In the genomic region with DNA sequence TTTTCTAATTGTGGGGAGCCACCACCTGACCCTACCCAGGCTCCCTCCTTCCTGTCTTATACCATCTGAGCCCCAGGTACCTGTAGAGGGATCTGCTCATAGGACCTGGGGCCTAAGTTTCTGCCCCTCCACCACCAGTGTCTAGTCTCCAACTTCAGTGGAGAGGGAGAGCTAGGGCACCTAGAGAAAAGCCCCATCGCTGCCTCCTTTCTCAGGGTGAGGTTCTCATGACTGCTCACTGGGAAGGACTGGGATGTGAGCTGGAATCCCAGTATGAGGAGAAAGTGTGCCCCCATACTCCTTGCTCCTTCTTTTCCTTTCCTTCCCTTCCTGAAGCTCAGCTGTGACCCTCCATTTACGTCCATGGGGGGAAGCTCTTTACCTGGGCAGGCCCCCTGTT, we compare ENCODE assay signal across 17 cellular contexts.
DNase-seq lines count a peak whose midpoint lies in the region; ATAC-seq and TF ChIP-seq lines count a peak whose summit lies in the region.
"Had no signal": no experiment of that assay in that cellular context is flagged by ENCODE, and none has a peak within 500 bp of the region (broad histone marks: within the 10 kb centered on the region; RNA-seq: fewer than 3 reads in every experiment).

No MANE protein-coding gene starts in this region.

- no peak for TF ChIP-seq CTCF in coronary artery (IDR thresholded peaks at IDR 0.05)

- peak; percentile 48 for DNase-seq in activated CD4-positive, alpha-beta T cell treated with anti-CD3 and anti-CD28 coated beads, Interleukin-2, amount 10 ng/mL, durations not matched to agents 24 days and 14 days
- no peak for DNase-seq in activated CD4-positive, alpha-beta T cell treated with anti-CD3 and anti-CD28 coated beads, Interleukin-2, amount 50 U/mL, for 4 hours
- peak; percentile 22 for DNase-seq in coronary artery (ENCODE audit: low spot score)
- DNase-seq in islet precursor cell, result peak; percentile 8
- DNase-seq in stimulated activated effector memory CD8-positive, alpha-beta T cell treated with anti-CD3 and anti-CD28 coated beads, Interleukin-12 subunit alpha, Interleukin-12 subunit beta, amount 100 ng/mL, for 72 hours (ENCODE audit: low spot score in 2 of 2), result no peak
- DNase-seq in NCI-H146 (lab: John Stamatoyannopoulos, UW), result no peak
- DNase-seq in DMS53 treated with DMSO at 0.1 percent for 48 hours (lab: John Stamatoyannopoulos, UW; ENCODE audit: unreplicated experiment), result no peak
- no peak for DNase-seq in NCI-H1105 treated with DMSO at 0.1 percent for 48 hours (lab: John Stamatoyannopoulos, UW)
- DNase-seq: AML-193; Caco-2; CD8-positive, alpha-beta memory T cell; DMS53; GOT3; HCEC 1CT had no signal

- no peaks in the 10 kb centered on the region for H3K36me3 Mint-ChIP-seq in activated CD4-positive, alpha-beta T cell treated with anti-CD3 and anti-CD28 coated beads, Interleukin-2, amount 10 ng/mL, durations not matched to agents 24 days and 14 days (ENCODE audit: low read depth)
- peaks cover 6% of the 10 kb centered on the region for H3K36me3 Mint-ChIP-seq in stimulated activated effector memory CD8-positive, alpha-beta T cell treated with anti-CD3 and anti-CD28 coated beads, Interleukin-12 subunit alpha, Interleukin-12 subunit beta, amount 100 ng/mL, for 72 hours
- H3K36me3 Mint-ChIP-seq: CD8-positive, alpha-beta memory T cell had no signal

- no peak for ATAC-seq in stimulated activated effector memory CD8-positive, alpha-beta T cell treated with anti-CD3 and anti-CD28 coated beads, Interleukin-12 subunit alpha, Interleukin-12 subunit beta, amount 100 ng/mL, for 72 hours
- ATAC-seq: HepG2 had no signal

- intact Hi-C loops in activated CD4-positive, alpha-beta T cell treated with anti-CD3 and anti-CD28 coated beads, Interleukin-2, amount 10 ng/mL, durations not matched to agents 24 days and 14 days (cut with micrococcal nuclease), result no loop called here

- H3K4me3 ChIP-seq in coronary artery, result no peak overlapping the region
- H3K4me3 ChIP-seq: BLaER1 had no signal

- no peak overlapping the region for H3K27ac ChIP-seq in coronary artery
- H3K27ac ChIP-seq: 22Rv1, BLaER1 had no signal

- peaks cover 3% of the 10 kb centered on the region for H3K27me3 Mint-ChIP-seq in activated CD4-positive, alpha-beta T cell treated with anti-CD3 and anti-CD28 coated beads, Interleukin-2, amount 10 ng/mL, durations not matched to agents 24 days and 14 days

- peaks cover 6% of the 10 kb centered on the region for H3K9me3 Mint-ChIP-seq in activated CD4-positive, alpha-beta T cell treated with anti-CD3 and anti-CD28 coated beads, Interleukin-2, amount 10 ng/mL, durations not matched to agents 24 days and 14 days
- H3K9me3 Mint-ChIP-seq in stimulated activated effector memory CD8-positive, alpha-beta T cell treated with anti-CD3 and anti-CD28 coated beads, Interleukin-12 subunit alpha, Interleukin-12 subunit beta, amount 100 ng/mL, for 72 hours, result no peaks in the 10 kb centered on the region
- H3K9me3 Mint-ChIP-seq: CD8-positive, alpha-beta memory T cell had no signal

- H3K4me1 Mint-ChIP-seq in activated CD4-positive, alpha-beta T cell treated with anti-CD3 and anti-CD28 coated beads, Interleukin-2, amount 10 ng/mL, durations not matched to agents 24 days and 14 days, result peaks cover 8% of the 10 kb centered on the region
- peaks cover 8% of the 10 kb centered on the region for H3K4me1 Mint-ChIP-seq in stimulated activated effector memory CD8-positive, alpha-beta T cell treated with anti-CD3 and anti-CD28 coated beads, Interleukin-12 subunit alpha, Interleukin-12 subunit beta, amount 100 ng/mL, for 72 hours
- H3K4me1 Mint-ChIP-seq: CD8-positive, alpha-beta memory T cell had no signal

- H3K4me3 Mint-ChIP-seq in activated CD4-positive, alpha-beta T cell treated with anti-CD3 and anti-CD28 coated beads, Interleukin-2, amount 10 ng/mL, durations not matched to agents 24 days and 14 days, result no peak overlapping the region
- H3K4me3 Mint-ChIP-seq in stimulated activated effector memory CD8-positive, alpha-beta T cell treated with anti-CD3 and anti-CD28 coated beads, Interleukin-12 subunit alpha, Interleukin-12 subunit beta, amount 100 ng/mL, for 72 hours, result no peak overlapping the region
- H3K4me3 Mint-ChIP-seq: CD8-positive, alpha-beta memory T cell had no signal

- H3K27ac Mint-ChIP-seq in activated CD4-positive, alpha-beta T cell treated with anti-CD3 and anti-CD28 coated beads, Interleukin-2, amount 10 ng/mL, durations not matched to agents 24 days and 14 days, result no peak overlapping the region
- peak overlapping the region; percentile 33 for H3K27ac Mint-ChIP-seq in stimulated activated effector memory CD8-positive, alpha-beta T cell treated with anti-CD3 and anti-CD28 coated beads, Interleukin-12 subunit alpha, Interleukin-12 subunit beta, amount 100 ng/mL, for 72 hours
- H3K27ac Mint-ChIP-seq: CD8-positive, alpha-beta memory T cell had no signal

Comparison
In these comparisons a context has a peak if more than half of its experiments do, and no peak if none do; other contexts are left out.
1. DNase-seq: peak in activated CD4-positive, alpha-beta T cell treated with anti-CD3 and anti-CD28 coated beads, Interleukin-2, amount 10 ng/mL, durations not matched to agents 24 days and 14 days (single experiment), coronary artery (single experiment) and islet precursor cell (single experiment); none in activated CD4-positive, alpha-beta T cell treated with anti-CD3 and anti-CD28 coated beads, Interleukin-2, amount 50 U/mL, for 4 hours (0 of 2), stimulated activated effector memory CD8-positive, alpha-beta T cell treated with anti-CD3 and anti-CD28 coated beads, Interleukin-12 subunit alpha, Interleukin-12 subunit beta, amount 100 ng/mL, for 72 hours (0 of 2), NCI-H146 (single experiment), DMS53 treated with DMSO at 0.1 percent for 48 hours (single experiment) and NCI-H1105 treated with DMSO at 0.1 percent for 48 hours (single experiment).